ENCODE assay signal across 8 cellular contexts in the genomic region with DNA sequence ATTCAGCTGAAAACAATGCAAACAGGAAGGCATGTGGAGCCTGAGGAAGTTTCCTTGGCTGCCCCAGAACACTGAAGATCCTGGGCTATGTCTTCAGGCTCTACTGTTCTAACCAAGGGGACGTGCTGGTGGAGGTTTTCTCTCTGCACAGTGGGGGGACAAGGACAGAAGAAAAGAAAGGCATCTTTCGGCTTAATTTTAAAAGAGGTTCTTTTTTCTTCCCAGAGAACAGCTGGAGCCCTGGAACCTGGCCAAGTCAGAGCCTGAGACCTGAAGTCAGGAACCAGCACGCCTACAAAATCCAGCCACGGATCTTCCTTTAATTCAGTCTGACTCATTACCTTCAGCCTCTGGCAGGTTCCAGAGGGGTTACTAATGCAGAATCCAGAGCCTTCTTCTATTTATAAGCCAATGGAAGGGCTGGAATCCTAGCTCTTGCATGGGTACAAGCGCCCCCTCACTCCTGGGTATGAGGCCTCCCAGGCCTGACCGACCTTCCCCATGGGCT. TPM values are rescaled to one million over a fixed set of nuclear protein-coding genes. Genes with fewer than 3 reads are reported as not detected.
A peak's percentile ranks its signal among the peaks of the same experiment; 100 is the strongest.
DNase-seq lines count a peak whose midpoint lies in the region; ATAC-seq, FAIRE-seq and TF ChIP-seq lines count a peak whose summit lies in the region.

No MANE protein-coding gene starts in this region.

- TF ChIP-seq POLR2A in endothelial cell of umbilical vein (IDR thresholded peaks at IDR 0.05; ENCODE audit: low read depth, low read length) (no peak), ovary (IDR thresholded peaks at IDR 0.05) (no peak)

- peak overlapping the region; percentile 52 for H3K27ac ChIP-seq in endothelial cell of umbilical vein (ENCODE audit: insufficient read depth, low read depth, low read length)
- peak overlapping the region in 1 of 2 donors; percentile 72 for H3K27ac ChIP-seq in ovary

- H3K27me3 ChIP-seq in endothelial cell of umbilical vein (ENCODE audit: control insufficient read depth in 2 of 2, insufficient read depth in 2 of 2, low read length in 2 of 2) (no peaks in the 10 kb centered on the region), ovary (no peaks in the 10 kb centered on the region)

- TF ChIP-seq EP300 in ovary (IDR thresholded peaks at IDR 0.05), result no peak

- dilution Hi-C loops in endothelial cell of umbilical vein (cut with MboI; ENCODE audit: extremely low pct_ligation_motif_present, low sequenced_read_pairs), result no loop called here

- H3K4me2 ChIP-seq in endothelial cell of umbilical vein (ENCODE audit: insufficient read depth, low read length), result peak overlapping the region; percentile 34

- H3K36me3 ChIP-seq in endothelial cell of umbilical vein (ENCODE audit: control insufficient read depth in 2 of 2, extremely low read depth in 1 of 2, insufficient read depth in 2 of 2, low read length in 2 of 2) (no peaks in the 10 kb centered on the region), ovary (no peaks in the 10 kb centered on the region)

- WGBS in ovary, 3 donors, result 20 to 23% (median 21%) methylated on average over 6 of the region's 6 CpGs

- DNase-seq in DMS 273 treated with DMSO at 0.1 percent for 48 hours (lab: John Stamatoyannopoulos, UW), result peak; percentile 38
- DNase-seq in NCI-H446 treated with DMSO at 0.1 percent for 48 hours (lab: John Stamatoyannopoulos, UW), result peak; percentile 42
- peak; percentile 63 for DNase-seq in endothelial cell of umbilical vein (ENCODE audit: low read depth, low spot score)
- peak; percentile 76 to 87 (median 86) for DNase-seq in ovary
- no peak for DNase-seq in activated CD8-positive, alpha-beta memory T cell treated with anti-CD3 and anti-CD28 coated beads, Interleukin-2, amount 50 U/mL, for 4 hours
- DNase-seq in activated naive CD4-positive, alpha-beta T cell treated with anti-CD3 and anti-CD28 coated beads, Interleukin-2, amount 50 U/mL, for 16 hours, result no peak
- DNase-seq in GM19238 (ENCODE audit: insufficient read length, low spot score), result no peak

- CTCF ChIA-PET in endothelial cell of umbilical vein (lab: Charles Lee), result interaction anchor here (1.3 to 4.8 kb wide), 6 partner anchors 10 to 60 kb away, joined by 4 to 29 read pairs (median 8); partner anchors contain the start of genes CTNNBIP1, LZIC and NMNAT1

- TF ChIP-seq CTCF in endothelial cell of umbilical vein (IDR thresholded peaks at IDR 0.05; ENCODE audit: extremely low read depth in 1 of 2, insufficient read depth in 1 of 2, low read depth in 1 of 2, low read length in 2 of 2) (no peak), ovary (IDR thresholded peaks at IDR 0.05) (no peak)

- POLR2A ChIA-PET in endothelial cell of umbilical vein (lab: Charles Lee), result interaction anchor here (0.6 kb wide), 1 partner anchor 121 kb away, joined by 7 read pairs; no protein-coding TSS in a partner anchor

- H3K9me1 ChIP-seq in endothelial cell of umbilical vein (replicated peaks; ENCODE audit: control insufficient read depth, extremely low read depth, insufficient read depth, low read length), result no peaks in the 10 kb centered on the region

- no peaks in the 10 kb centered on the region for H3K9me3 ChIP-seq in endothelial cell of umbilical vein (replicated peaks; ENCODE audit: control insufficient read depth, insufficient read depth, low read length)
- no peaks in the 10 kb centered on the region for H3K9me3 ChIP-seq in ovary

- BruUV-seq in endothelial cell of umbilical vein (replicated peaks; lab: Mats Ljungman, UMichigan), result no TSS peak

- peak overlapping the region; percentile 13 for H2AFZ ChIP-seq in endothelial cell of umbilical vein (ENCODE audit: low read depth, low read length)

- H3K79me2 ChIP-seq in endothelial cell of umbilical vein (ENCODE audit: control insufficient read depth, insufficient read depth, low read length), result no peaks in the 10 kb centered on the region

- H3K4me1 ChIP-seq in endothelial cell of umbilical vein (ENCODE audit: control insufficient read depth, extremely low read depth, insufficient read depth, low read length) (peaks cover 43% of the 10 kb centered on the region), ovary (ENCODE audit: insufficient read depth) (peaks cover 3% of the 10 kb centered on the region)

- no peak for ATAC-seq in HG03175 (IDR thresholded peaks at IDR 0.05; ENCODE audit: unreplicated experiment)

- FAIRE-seq in endothelial cell of umbilical vein (lab: Jason Lieb, UNC), result peak; percentile 95

- no peak overlapping the region for H3K4me3 ChIP-seq in endothelial cell of umbilical vein (replicated peaks in 1 of 3; ENCODE audit: insufficient read depth in 1 of 3, low read depth in 1 of 3, low read length in 3 of 3)
- H3K4me3 ChIP-seq in ovary, result no peak overlapping the region

- intact Hi-C loops in endothelial cell of umbilical vein (cut with micrococcal nuclease), result loop anchor here (1.0 to 2.0 kb wide), 3 partner anchors 15 to 52 kb away; partner anchors contain the start of gene CTNNBIP1
- intact Hi-C loops in ovary (cut with DNase I), result no loop called here

- no peak overlapping the region for H3K9ac ChIP-seq in endothelial cell of umbilical vein (replicated peaks; ENCODE audit: extremely low read depth, insufficient read depth, low read length)

- H4K20me1 ChIP-seq in endothelial cell of umbilical vein (replicated peaks; ENCODE audit: control insufficient read depth, extremely low read depth, insufficient read depth, low read length), result no peaks in the 10 kb centered on the region

TF ChIP-seq in endothelial cell of umbilical vein, 7 proteins besides CTCF, POLR2A, EP300 and RAD21:
- no peak for TF ChIP-seq MAX (IDR thresholded peaks at IDR 0.05; ENCODE audit: insufficient read depth, insufficient read length)
- TF ChIP-seq POLR2AphosphoS5 (IDR thresholded peaks at IDR 0.05; ENCODE audit: insufficient read depth, low read depth, low read length), result no peak
- no peak for TF ChIP-seq JUN (IDR thresholded peaks at IDR 0.05; ENCODE audit: borderline replicate concordance, insufficient read depth, insufficient read length, low read depth)
- no peak for TF ChIP-seq GATA2 (IDR thresholded peaks at IDR 0.05; ENCODE audit: insufficient read depth, insufficient read length, low read depth, low read length)
- TF ChIP-seq FOS (IDR thresholded peaks at IDR 0.05; ENCODE audit: borderline replicate concordance, insufficient read depth, low read length), result peak; percentile 73
- no peak for TF ChIP-seq EZH2 (IDR thresholded peaks at IDR 0.05; ENCODE audit: borderline replicate concordance, low read depth, low read length, severe bottlenecking)

RNA-seq across cellular contexts. Expression of gene CTNNBIP1, which starts 19.8 kb away (rescaled TPM):
- 31.7 and 37.2 TPM in 2 replicates for total RNA-seq in endothelial cell of umbilical vein
- polyA plus RNA-seq in endothelial cell of umbilical vein, result 23.1 and 26.6 TPM in 2 replicates
- 21.3 and 33.2 TPM in 2 replicates for polyA plus RNA-seq in endothelial cell of umbilical vein (2011; cell fraction: cytosol; rRNA removed)
- polyA plus RNA-seq in endothelial cell of umbilical vein (2011; cell fraction: nucleus; rRNA removed), result 12.9 and 13.6 TPM in 2 replicates
- polyA plus RNA-seq in endothelial cell of umbilical vein (2012), result 38.7 and 40.7 TPM in 2 replicates
- 17.0 and 23.9 TPM in 2 replicates for polyA minus RNA-seq in endothelial cell of umbilical vein
- polyA minus RNA-seq in endothelial cell of umbilical vein (2011; cell fraction: cytosol; rRNA and poly(A)+ RNA removed), result 7.4 TPM
- 4.1 and 5.2 TPM in 2 replicates for polyA minus RNA-seq in endothelial cell of umbilical vein (2011; cell fraction: nucleus; rRNA and poly(A)+ RNA removed)
- total RNA-seq in ovary, result 10 to 100 TPM; 16.6 to 28.5 (median 25.9) TPM
- polyA plus RNA-seq in ovary, result 10 to 100 TPM; 10.4 to 18.5 TPM

RNA-seq across cellular contexts. Expression of gene LZIC, which starts 52.9 kb away (rescaled TPM):
- total RNA-seq in endothelial cell of umbilical vein (22.7 and 23.4 TPM in 2 replicates), ovary (10 to 100 TPM; 21.2 to 54.3 (median 40.2) TPM)
- polyA plus RNA-seq in endothelial cell of umbilical vein (2.9 and 3.7 TPM in 2 replicates), ovary (10 to 100 TPM; 24.6 to 61.3 TPM)
- polyA plus RNA-seq in endothelial cell of umbilical vein (2011; cell fraction: cytosol; rRNA removed), result 7.5 and 7.7 TPM in 2 replicates
- polyA plus RNA-seq in endothelial cell of umbilical vein (2011; cell fraction: nucleus; rRNA removed), result 4.1 and 6.7 TPM in 2 replicates
- polyA plus RNA-seq in endothelial cell of umbilical vein (2012), result 17.0 and 27.1 TPM in 2 replicates
- polyA minus RNA-seq in endothelial cell of umbilical vein, result 6.0 and 6.3 TPM in 2 replicates
- polyA minus RNA-seq in endothelial cell of umbilical vein (2011; cell fraction: cytosol; rRNA and poly(A)+ RNA removed), result 9.6 TPM
- 2.6 and 3.7 TPM in 2 replicates for polyA minus RNA-seq in endothelial cell of umbilical vein (2011; cell fraction: nucleus; rRNA and poly(A)+ RNA removed)

RNA-seq across cellular contexts. Expression of gene NMNAT1, which starts 53.0 kb away (rescaled TPM):
- total RNA-seq in endothelial cell of umbilical vein (7.4 and 9.8 TPM in 2 replicates), ovary (1 to 10 TPM; 2.3 to 8.2 (median 5.8) TPM)
- polyA plus RNA-seq in endothelial cell of umbilical vein (4.4 and 4.8 TPM in 2 replicates), ovary (10 to 100 TPM in 1 of 2 donors, 1 to 10 TPM in 1; 3.8 to 16.0 TPM)
- polyA plus RNA-seq in endothelial cell of umbilical vein (2011; cell fraction: cytosol; rRNA removed), result 5.0 and 5.2 TPM in 2 replicates
- polyA plus RNA-seq in endothelial cell of umbilical vein (2011; cell fraction: nucleus; rRNA removed), result 3.0 and 4.0 TPM in 2 replicates
- polyA plus RNA-seq in endothelial cell of umbilical vein (2012), result 16.2 and 22.0 TPM in 2 replicates
- 6.3 and 7.2 TPM in 2 replicates for polyA minus RNA-seq in endothelial cell of umbilical vein
- 3.1 TPM for polyA minus RNA-seq in endothelial cell of umbilical vein (2011; cell fraction: cytosol; rRNA and poly(A)+ RNA removed)
- polyA minus RNA-seq in endothelial cell of umbilical vein (2011; cell fraction: nucleus; rRNA and poly(A)+ RNA removed), result 1.4 and 3.5 TPM in 2 replicates

Comparison
In these comparisons a context has a peak if more than half of its experiments do, and no peak if none do; other contexts are left out.
1. DNase-seq: peak in DMS 273 treated with DMSO at 0.1 percent for 48 hours (single experiment), NCI-H446 treated with DMSO at 0.1 percent for 48 hours (single experiment), endothelial cell of umbilical vein (single experiment) and ovary (5 of 5); none in activated CD8-positive, alpha-beta memory T cell treated with anti-CD3 and anti-CD28 coated beads, Interleukin-2, amount 50 U/mL, for 4 hours (single experiment), activated naive CD4-positive, alpha-beta T cell treated with anti-CD3 and anti-CD28 coated beads, Interleukin-2, amount 50 U/mL, for 16 hours (single experiment) and GM19238 (single experiment).